In the genomic region with DNA sequence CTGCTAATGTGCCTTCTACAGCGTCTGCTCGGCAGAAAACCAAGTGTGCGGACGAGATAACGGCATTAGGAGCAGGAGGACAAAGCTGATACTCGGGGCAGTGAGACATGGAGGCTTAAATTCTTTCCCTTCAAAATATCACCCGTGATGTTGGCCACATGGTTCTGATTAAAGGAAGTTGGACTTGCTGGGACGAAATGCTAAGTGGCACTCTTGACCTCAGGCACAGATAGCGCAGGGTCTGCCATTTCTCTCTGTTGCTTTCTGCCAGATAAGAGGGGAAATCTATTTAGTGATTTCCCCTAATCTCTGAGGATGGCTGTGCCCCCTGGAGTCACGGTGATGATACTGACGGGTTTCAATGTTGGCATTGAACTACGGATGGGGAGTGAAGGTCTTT, we compare ENCODE assay signal across 28 cellular contexts.
"Had no signal": no experiment of that assay in that cellular context is flagged by ENCODE, and none has a peak within 500 bp of the region (broad histone marks: within the 10 kb centered on the region; RNA-seq: fewer than 3 reads in every experiment).

No MANE protein-coding gene starts in this region.

- H3K4me3 Mint-ChIP-seq: natural killer cell treated with Interleukin-12 subunit alpha and Interleukin-12 subunit beta and Interleukin-15 and Interleukin-18, amount 100 ng/mL, for 72 hours; neural crest cell; stimulated activated effector memory CD8-positive, alpha-beta T cell treated with anti-CD3 and anti-CD28 coated beads, Interleukin-12 subunit alpha, Interleukin-12 subunit beta, amount 100 ng/mL, for 72 hours had no signal

- H3K36me3 Mint-ChIP-seq: natural killer cell treated with Interleukin-12 subunit alpha and Interleukin-12 subunit beta and Interleukin-15 and Interleukin-18, amount 100 ng/mL, for 72 hours; stimulated activated effector memory CD8-positive, alpha-beta T cell treated with anti-CD3 and anti-CD28 coated beads, Interleukin-12 subunit alpha, Interleukin-12 subunit beta, amount 100 ng/mL, for 72 hours had no signal

- H3K4me3 ChIP-seq: coronary artery, esophagus squamous epithelium, heart right ventricle, lower lobe of right lung, right atrium auricular region, sigmoid colon, stomach, thyroid gland, vagina had no signal

- H3K9me3 Mint-ChIP-seq: natural killer cell treated with Interleukin-12 subunit alpha and Interleukin-12 subunit beta and Interleukin-15 and Interleukin-18, amount 100 ng/mL, for 72 hours; neural crest cell had no signal

- DNase-seq: dermis blood vessel endothelial cell; effector memory CD4-positive, alpha-beta T cell; erythroblast; esophagus squamous epithelium; foreskin melanocyte; glutamatergic neuron; heart right ventricle; hippocampal formation; kidney glomerular epithelial cell; left colon; left ventricle myocardium superior; lower lobe of right lung; sigmoid colon; stimulated activated CD4-positive, alpha-beta T cell treated with anti-CD3 and anti-CD28 coated beads, Interleukin-2, amount 100 ng/mL, for 24 hours; stimulated activated CD4-positive, alpha-beta T cell treated with anti-CD3 and anti-CD28 coated beads, Interleukin-4, amount 100 ng/mL, for 24 hours; stimulated activated naive CD4-positive, alpha-beta T cell treated with Interleukin-2 at 50 U/mL for 16 hours; stomach; thyroid gland; trophoblast cell had no signal

- H3K27ac Mint-ChIP-seq: natural killer cell treated with Interleukin-12 subunit alpha and Interleukin-12 subunit beta and Interleukin-15 and Interleukin-18, amount 100 ng/mL, for 72 hours; progenitor cell of endocrine pancreas; stimulated activated effector memory CD8-positive, alpha-beta T cell treated with anti-CD3 and anti-CD28 coated beads, Interleukin-12 subunit alpha, Interleukin-12 subunit beta, amount 100 ng/mL, for 72 hours had no signal

- H3K9me3 ChIP-seq: esophagus squamous epithelium, heart right ventricle, lower lobe of right lung, neutrophil, right atrium auricular region, sigmoid colon, stomach, thyroid gland, vagina had no signal

- H3K36me3 ChIP-seq: esophagus squamous epithelium, heart right ventricle, lower lobe of right lung, neutrophil, right atrium auricular region, sigmoid colon, stomach, thyroid gland, vagina had no signal

- H3K4me1 Mint-ChIP-seq: neural crest cell; stimulated activated effector memory CD8-positive, alpha-beta T cell treated with anti-CD3 and anti-CD28 coated beads, Interleukin-12 subunit alpha, Interleukin-12 subunit beta, amount 100 ng/mL, for 72 hours had no signal

- H3K4me1 ChIP-seq: esophagus squamous epithelium, heart right ventricle, lower lobe of right lung, parathyroid adenoma, right atrium auricular region, sigmoid colon, stomach, thyroid gland, vagina had no signal

- H3K27me3 ChIP-seq: esophagus squamous epithelium, neutrophil, right atrium auricular region, thyroid gland, vagina had no signal

- H3K9ac ChIP-seq: parathyroid adenoma had no signal

- ATAC-seq: heart right ventricle; left colon; left ventricle myocardium superior; lower lobe of right lung; natural killer cell treated with Interleukin-12 subunit alpha and Interleukin-12 subunit beta and Interleukin-15 and Interleukin-18, amount 100 ng/mL, for 72 hours; stimulated activated effector memory CD8-positive, alpha-beta T cell treated with anti-CD3 and anti-CD28 coated beads, Interleukin-12 subunit alpha, Interleukin-12 subunit beta, amount 100 ng/mL, for 72 hours had no signal

- H3K27ac ChIP-seq: coronary artery, esophagus squamous epithelium, heart right ventricle, lower lobe of right lung, neutrophil, parathyroid adenoma, right atrium auricular region, sigmoid colon, stomach, thyroid gland, vagina had no signal
